Comparison of ENCODE assay signal across 19 cellular contexts in the genomic region with DNA sequence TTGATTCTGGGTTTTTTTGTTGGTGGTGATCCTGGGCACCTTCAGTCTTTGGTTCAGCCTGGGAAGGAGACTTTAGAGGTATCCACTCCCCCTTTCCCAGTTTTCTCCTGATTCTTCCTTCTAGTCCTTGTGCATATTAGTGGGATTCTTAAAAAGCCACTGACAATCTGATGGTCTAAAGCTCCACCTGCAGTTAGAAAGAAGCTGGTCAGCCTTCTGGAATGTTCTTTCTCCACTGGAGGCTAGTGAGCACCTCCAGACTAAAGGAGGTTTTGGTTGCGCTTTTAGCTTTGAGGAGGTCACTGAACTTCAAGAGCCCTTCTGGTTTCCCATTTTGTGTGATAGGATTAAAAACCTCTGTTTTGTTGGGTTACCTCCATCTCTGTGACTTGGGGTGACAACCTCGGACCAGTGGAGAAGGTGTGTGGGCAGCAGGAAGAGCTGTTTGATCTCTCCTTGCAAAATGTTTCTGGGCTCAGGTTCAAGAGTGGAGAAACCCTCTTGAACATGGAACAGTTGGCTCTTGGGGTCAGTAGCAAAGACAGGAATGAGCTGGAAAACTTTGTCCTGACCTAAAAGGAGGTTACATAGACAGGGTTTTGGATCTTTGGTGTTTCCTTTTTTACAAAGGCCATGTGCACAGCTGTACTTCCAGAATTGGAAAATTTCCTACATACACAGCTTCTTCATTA. TPM values are rescaled to one million over a fixed set of nuclear protein-coding genes. Genes with fewer than 3 reads are reported as not detected.
A peak's percentile ranks its signal among the peaks of the same experiment; 100 is the strongest.
DNase-seq lines count a peak whose midpoint lies in the region; ATAC-seq, FAIRE-seq and TF ChIP-seq lines count a peak whose summit lies in the region.
"Had no signal": no experiment of that assay in that cellular context is flagged by ENCODE, and none has a peak within 500 bp of the region (broad histone marks: within the 10 kb centered on the region; RNA-seq: fewer than 3 reads in every experiment).

No MANE protein-coding gene starts in this region.

- H3K4me3 Mint-ChIP-seq in CD4-positive, alpha-beta T cell: no peak overlapping the region
- H3K4me3 Mint-ChIP-seq: activated T-cell treated with anti-CD3 and anti-CD28 coated beads, Interleukin-2, amount 50 U/mL, for 4 hours; neural crest cell had no signal

- no peak overlapping the region for H3K9ac ChIP-seq in iPS-15b (ENCODE audit: low read depth, low read length)

- H3K4me1 ChIP-seq in heart left ventricle (peaks cover 0 to 56% (median 32%) of the 10 kb centered on the region in 12 donors), right atrium auricular region (peaks cover 0 to 35% of the 10 kb centered on the region in 2 donors), iPS-15b (ENCODE audit: control insufficient read depth, insufficient read depth, low read length) (peaks cover 52% of the 10 kb centered on the region), upper lobe of right lung (peaks cover 18% of the 10 kb centered on the region)

- peaks cover 89% of the 10 kb centered on the region for H3K4me1 Mint-ChIP-seq in CD4-positive, alpha-beta T cell (ENCODE audit: low read depth)

- no peak for TF ChIP-seq POLR2A in heart left ventricle (IDR thresholded peaks at IDR 0.05)

- DNase-seq in heart left ventricle (no peak), right atrium auricular region (ENCODE audit: low spot score) (no peak), astrocyte of the cerebellum (ENCODE audit: low read depth) (peak; percentile 26), upper lobe of right lung (no peak), GM19239 (ENCODE audit: insufficient read length, low spot score) (no peak)
- DNase-seq in CD4-positive, alpha-beta T cell: no peak
- DNase-seq: activated CD4-positive, CD25-positive, alpha-beta regulatory T cell; activated T-cell treated with anti-CD3 and anti-CD28 coated beads, Interleukin-2, amount 50 U/mL, for 4 hours; caudate nucleus; EL; erythroblast; NCI-H526; stimulated activated CD4-positive, alpha-beta T cell treated with anti-CD3 and anti-CD28 coated beads, Interleukin-15, amount 100 ng/mL, for 24 hours; stimulated activated CD8-positive, alpha-beta memory T cell treated with anti-CD3 and anti-CD28 coated beads, Interleukin-4, amount 100 ng/mL, for 48 hours had no signal

- intact Hi-C loops in heart left ventricle (cut with DNase I) (no loop called here), upper lobe of right lung (cut with DNase I) (no loop called here)
- intact Hi-C loops in CD4-positive, alpha-beta T cell (cut with DNase I, micrococcal nuclease): no loop called here

- no peak overlapping the region for H3K27ac Mint-ChIP-seq in CD4-positive, alpha-beta T cell

- H3K27me3 Mint-ChIP-seq in CD4-positive, alpha-beta T cell: no peaks in the 10 kb centered on the region

- H3K36me3 Mint-ChIP-seq in CD4-positive, alpha-beta T cell (ENCODE audit: low read depth): no peaks in the 10 kb centered on the region

- in situ Hi-C loops in astrocyte of the cerebellum (cut with HindIII; ENCODE audit: low sequenced_read_pairs): loop anchor here (25.0 kb wide), 2 partner anchors 337 to 1063 kb away; no protein-coding TSS in a partner anchor

- POLR2A ChIA-PET in CD4-positive, alpha-beta T cell (lab: Charles Lee): interaction anchor here (0.8 kb wide), 1 partner anchor 23 kb away, joined by 6 read pairs; no protein-coding TSS in a partner anchor

- 71 to 77% (median 73%) methylated on average over 2 of the region's 2 CpGs for WGBS in heart left ventricle, 4 donors

- H3K27ac ChIP-seq in heart left ventricle (no peak overlapping the region), right atrium auricular region (no peak overlapping the region), upper lobe of right lung (no peak overlapping the region)
- no peak overlapping the region for H3K27ac ChIP-seq in CD4-positive, alpha-beta T cell (ENCODE audit: low read depth, low read length)
- H3K27ac ChIP-seq: HL-60 had no signal

- no peaks in the 10 kb centered on the region for H3K9me3 ChIP-seq in heart left ventricle
- H3K9me3 ChIP-seq in right atrium auricular region: no peaks in the 10 kb centered on the region
- no peaks in the 10 kb centered on the region for H3K9me3 ChIP-seq in iPS-15b (ENCODE audit: control insufficient read depth, insufficient read depth, low read length)
- no peaks in the 10 kb centered on the region for H3K9me3 ChIP-seq in upper lobe of right lung
- no peaks in the 10 kb centered on the region for H3K9me3 ChIP-seq in CD4-positive, alpha-beta T cell (ENCODE audit: control insufficient read depth, low read length)

- H3K9me3 Mint-ChIP-seq in CD4-positive, alpha-beta T cell: no peaks in the 10 kb centered on the region
- H3K9me3 Mint-ChIP-seq: activated T-cell treated with anti-CD3 and anti-CD28 coated beads, Interleukin-2, amount 50 U/mL, for 4 hours; neural crest cell had no signal

- FAIRE-seq in GM19239 (lab: Jason Lieb, UNC): no peak
- FAIRE-seq: urothelium cell line had no signal

- CTCF ChIA-PET in CD4-positive, alpha-beta T cell (lab: Charles Lee): no interaction called here

- H3K4me3 ChIP-seq in heart left ventricle (no peak overlapping the region), right atrium auricular region (no peak overlapping the region), astrocyte of the cerebellum (ENCODE audit: low read depth, low read length) (no peak overlapping the region), iPS-15b (ENCODE audit: low read depth, low read length) (peak overlapping the region; percentile 24), upper lobe of right lung (no peak overlapping the region)

- peak in 8 of 12 donors; percentile 14 to 46 (median 28) for TF ChIP-seq CTCF in heart left ventricle (IDR thresholded peaks at IDR 0.05)
- peak in 1 of 2 donors; percentile 32 for TF ChIP-seq CTCF in right atrium auricular region (IDR thresholded peaks at IDR 0.05)
- TF ChIP-seq CTCF in astrocyte of the cerebellum (IDR thresholded peaks at IDR 0.05; ENCODE audit: low read depth, low read length, missing control alignments): peak; percentile 56
- TF ChIP-seq CTCF in upper lobe of right lung (IDR thresholded peaks at IDR 0.05): peak; percentile 26
- no peak for TF ChIP-seq CTCF in CD4-positive, alpha-beta T cell (IDR thresholded peaks at IDR 0.05)

- H3K36me3 ChIP-seq in heart left ventricle (peaks cover 0 to 3% (median 0%) of the 10 kb centered on the region in 9 donors), right atrium auricular region (no peaks in the 10 kb centered on the region), iPS-15b (ENCODE audit: control insufficient read depth, insufficient read depth, low read length) (peaks cover 7% of the 10 kb centered on the region), upper lobe of right lung (no peaks in the 10 kb centered on the region)

- ATAC-seq in heart left ventricle: peak in 3 of 4 donors; percentile 28 to 48 (median 42)
- ATAC-seq in upper lobe of right lung: peak; percentile 66
- no peak for ATAC-seq in GM19023 (IDR thresholded peaks at IDR 0.05; ENCODE audit: unreplicated experiment)
- no peak for ATAC-seq in CD4-positive, alpha-beta T cell (ENCODE audit: poor library complexity)
- ATAC-seq: activated T-cell treated with anti-CD3 and anti-CD28 coated beads, Interleukin-2, amount 50 U/mL, for 4 hours had no signal

- H3K27me3 ChIP-seq in heart left ventricle: no peaks in the 10 kb centered on the region
- H3K27me3 ChIP-seq in right atrium auricular region: no peaks in the 10 kb centered on the region
- H3K27me3 ChIP-seq in iPS-15b (ENCODE audit: control insufficient read depth, insufficient read depth, low read length): no peaks in the 10 kb centered on the region
- H3K27me3 ChIP-seq in upper lobe of right lung: no peaks in the 10 kb centered on the region
- no peaks in the 10 kb centered on the region for H3K27me3 ChIP-seq in CD4-positive, alpha-beta T cell (ENCODE audit: control insufficient read depth, insufficient read depth, low read length)

RNA-seq across cellular contexts. Expression of a gene that starts 29.0 kb away (rescaled TPM):
- 10 to 100 TPM in 3 of 9 donors, 1 to 10 TPM in 6; 6.0 to 12.2 (median 8.5) TPM for total RNA-seq in heart left ventricle
- polyA plus RNA-seq in heart left ventricle: 1 to 10 TPM; 3.5 to 4.1 TPM
- 1 to 10 TPM; 6.5 to 6.7 TPM for total RNA-seq in right atrium auricular region
- 15.1 TPM for total RNA-seq in upper lobe of right lung
- total RNA-seq in CD4-positive, alpha-beta T cell: 10 to 100 TPM; 32.0 to 33.0 TPM

Comparison
In these comparisons a context has a peak if more than half of its experiments do, and no peak if none do; other contexts are left out.
1. ATAC-seq: peak in heart left ventricle (3 of 4) and upper lobe of right lung (single experiment); none in GM19023 (single experiment) and CD4-positive, alpha-beta T cell (single experiment).